ENCODE assay signal across 1 cellular context in genomic region chr11:57763568-57763967, GRCh38.
A peak's percentile ranks its signal among the peaks of the same experiment; 100 is the strongest.
TF ChIP-seq lines count a peak whose summit lies in the region.

No MANE protein-coding gene starts in this region.

TF ChIP-seq in IMR-90, 13 proteins besides CTCF, POLR2A, EP300 and RAD21:
- TF ChIP-seq SMC3 (IDR thresholded peaks at IDR 0.05; ENCODE audit: low read depth, low read length), result peak; percentile 19; the same call in 1 of the 2 replicates
- TF ChIP-seq MAZ (IDR thresholded peaks at IDR 0.05; ENCODE audit: borderline replicate concordance, low read depth, low read length), result no peak
TF ChIP-seq in IMR-90: peak in this region for 1.
